In genomic region chrX:150475466-150475865, GRCh38 we compare ENCODE assay signal across 22 cellular contexts.
"Had no signal": no experiment of that assay in that cellular context is flagged by ENCODE, and none has a peak within 500 bp of the region (broad histone marks: within the 10 kb centered on the region; RNA-seq: fewer than 3 reads in every experiment).

No MANE protein-coding gene starts in this region.

- H3K27ac Mint-ChIP-seq: activated B cell treated with CpG ODN at 0.5 μM for 24 hours; activated CD8-positive, alpha-beta T cell treated with anti-CD3 and anti-CD28 coated beads for 36 hours; activated naive CD4-positive, alpha-beta T cell treated with anti-CD3 and anti-CD28 coated beads for 36 hours; memory B cell; stimulated activated naive CD8-positive, alpha-beta T cell treated with anti-CD3 and anti-CD28 coated beads, Interleukin-15, amount 100 ng/mL, for 72 hours had no signal

- H3K36me3 ChIP-seq: brain microvascular endothelial cell, heart left ventricle, left lung, vagina had no signal

- H3K9me3 Mint-ChIP-seq: activated B cell treated with CpG ODN at 0.5 μM for 24 hours; activated CD4-positive, alpha-beta T cell treated with anti-CD3 and anti-CD28 coated beads, Interleukin-2, amount 10 ng/mL, durations not matched to agents 24 days and 14 days; activated CD8-positive, alpha-beta T cell treated with anti-CD3 and anti-CD28 coated beads for 36 hours; activated naive CD4-positive, alpha-beta T cell treated with anti-CD3 and anti-CD28 coated beads for 36 hours; activated T-helper 2 cell treated with anti-CD3 and anti-CD28 coated beads, Interferon-gamma antibody, Interleukin-2, Interleukin-4, amounts not matched to agents 10 μg/mL and 5 μg/mL and 100 μg/mL, durations not matched to agents 14 hours and 24 hours and 36 hours; memory B cell; stimulated activated naive CD8-positive, alpha-beta T cell treated with anti-CD3 and anti-CD28 coated beads, Interleukin-15, amount 100 ng/mL, for 72 hours; T-helper 2 cell treated with Interferon-gamma antibody and Interleukin-4, amounts not matched to agents 5 μg/mL and 100 μg/mL, for 36 hours had no signal

- H3K4me1 ChIP-seq: gastroesophageal sphincter, left lung, vagina had no signal

- DNase-seq: activated B cell treated with CpG ODN at 0.5 μM for 24 hours; activated CD4-positive, alpha-beta T cell treated with anti-CD3 and anti-CD28 coated beads, Interleukin-2, amount 10 ng/mL, durations not matched to agents 24 days and 14 days; activated CD8-positive, alpha-beta T cell treated with anti-CD3 and anti-CD28 coated beads for 36 hours; activated naive CD4-positive, alpha-beta T cell treated with anti-CD3 and anti-CD28 coated beads for 36 hours; activated T-cell treated with anti-CD3 and anti-CD28 coated beads, Interleukin-2, amount 50 U/mL, for 1 hour; aorta; brain microvascular endothelial cell; effector CD4-positive, alpha-beta T cell; heart left ventricle; left lung; occipital lobe; small intestine; stimulated activated CD4-positive, alpha-beta T cell treated with anti-CD3 and anti-CD28 coated beads, Interleukin-15, amount 100 ng/mL, for 24 hours; stimulated activated CD4-positive, alpha-beta T cell treated with anti-CD3 and anti-CD28 coated beads, Interleukin-2, amount 100 ng/mL, for 48 hours; stimulated activated naive CD8-positive, alpha-beta T cell treated with anti-CD3 and anti-CD28 coated beads, Interleukin-15, amount 100 ng/mL, for 72 hours; trophoblast cell had no signal

- H3K4me3 Mint-ChIP-seq: activated B cell treated with CpG ODN at 0.5 μM for 24 hours; activated CD4-positive, alpha-beta T cell treated with anti-CD3 and anti-CD28 coated beads, Interleukin-2, amount 10 ng/mL, durations not matched to agents 24 days and 14 days; activated CD8-positive, alpha-beta T cell treated with anti-CD3 and anti-CD28 coated beads for 36 hours; activated naive CD4-positive, alpha-beta T cell treated with anti-CD3 and anti-CD28 coated beads for 36 hours; memory B cell; stimulated activated naive CD8-positive, alpha-beta T cell treated with anti-CD3 and anti-CD28 coated beads, Interleukin-15, amount 100 ng/mL, for 72 hours had no signal

- H3K36me3 Mint-ChIP-seq: memory B cell had no signal

- H3K27ac ChIP-seq: brain microvascular endothelial cell, esophagus muscularis mucosa, gastroesophageal sphincter, heart left ventricle, left lung, vagina had no signal

- H3K27me3 ChIP-seq: brain microvascular endothelial cell, esophagus muscularis mucosa, gastroesophageal sphincter, left lung, vagina had no signal

- ATAC-seq: activated CD8-positive, alpha-beta T cell treated with anti-CD3 and anti-CD28 coated beads for 36 hours; gastroesophageal sphincter; heart left ventricle; left lung; stimulated activated naive CD8-positive, alpha-beta T cell treated with anti-CD3 and anti-CD28 coated beads, Interleukin-15, amount 100 ng/mL, for 72 hours had no signal

- H3K4me3 ChIP-seq: esophagus muscularis mucosa, gastroesophageal sphincter, heart left ventricle, left lung, vagina had no signal

- H3K27me3 Mint-ChIP-seq: activated B cell treated with CpG ODN at 0.5 μM for 24 hours; activated CD4-positive, alpha-beta T cell treated with anti-CD3 and anti-CD28 coated beads, Interleukin-2, amount 10 ng/mL, durations not matched to agents 24 days and 14 days; activated CD8-positive, alpha-beta T cell treated with anti-CD3 and anti-CD28 coated beads for 36 hours; memory B cell; stimulated activated naive CD8-positive, alpha-beta T cell treated with anti-CD3 and anti-CD28 coated beads, Interleukin-15, amount 100 ng/mL, for 72 hours had no signal

- H3K9me3 ChIP-seq: esophagus muscularis mucosa, gastroesophageal sphincter, heart left ventricle, left lung, vagina had no signal
